ENCODE assay signal across 8 cellular contexts in the genomic region with DNA sequence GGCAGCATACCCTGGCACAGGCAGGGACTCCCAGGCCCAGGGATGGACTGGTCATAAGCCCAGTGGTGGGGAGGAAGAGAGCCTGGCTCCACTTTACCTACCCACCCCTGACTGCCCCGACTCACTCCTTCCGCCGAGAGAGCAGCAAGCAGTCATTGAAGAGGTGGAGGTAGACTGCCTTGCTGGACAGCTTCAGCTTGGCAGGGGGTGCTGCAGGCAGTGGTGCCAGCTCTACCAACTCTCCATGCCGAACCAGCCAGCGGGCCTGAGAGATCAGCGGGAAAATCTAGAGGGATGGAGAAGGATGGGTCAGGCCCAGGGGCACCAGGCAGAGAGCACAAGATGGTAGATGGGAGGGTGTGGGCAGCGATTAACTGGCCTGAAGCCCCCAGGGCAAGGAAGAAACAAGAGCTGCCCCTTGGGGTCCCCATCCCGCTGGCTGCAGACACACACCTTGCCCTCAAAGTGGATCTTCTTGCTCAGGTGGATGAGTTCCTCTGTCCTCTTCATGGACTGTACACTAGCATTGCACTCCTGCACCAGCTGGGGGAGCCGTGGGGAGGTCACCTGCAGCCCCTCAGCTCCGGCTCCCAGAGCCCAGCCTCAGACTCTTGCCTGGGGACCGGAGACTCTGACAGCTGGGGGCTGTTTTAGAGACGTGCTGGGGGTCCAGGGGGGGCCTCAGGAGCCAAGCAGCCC. TPM values are rescaled to one million over a fixed set of nuclear protein-coding genes. Genes with fewer than 3 reads are reported as not detected.
DNase-seq lines count a peak whose midpoint lies in the region; ATAC-seq and TF ChIP-seq lines count a peak whose summit lies in the region.

No MANE protein-coding gene starts in this region.

- no peaks in the 10 kb centered on the region for H3K36me3 ChIP-seq in breast epithelium
- H3K36me3 ChIP-seq in spleen: peaks cover 0 to 35% (median 6%) of the 10 kb centered on the region in 6 donors

- no peak overlapping the region for H3K27ac Mint-ChIP-seq in MCF 10A (ENCODE audit: low read depth, unreplicated experiment)

- H3K27me3 ChIP-seq in breast epithelium: no peaks in the 10 kb centered on the region
- H3K27me3 ChIP-seq in spleen (replicated peaks in 1 of 7): no peaks in the 10 kb centered on the region

- H3K36me3 Mint-ChIP-seq in MCF 10A (ENCODE audit: insufficient read depth, unreplicated experiment): peaks cover 10% of the 10 kb centered on the region

- H3K27me3 Mint-ChIP-seq in MCF 10A (ENCODE audit: insufficient read depth, unreplicated experiment): no peaks in the 10 kb centered on the region

- no peak overlapping the region for H3K4me3 Mint-ChIP-seq in MCF 10A (ENCODE audit: unreplicated experiment)

- H3K4me3 ChIP-seq in breast epithelium: no peak overlapping the region
- H3K4me3 ChIP-seq in spleen: no peak overlapping the region

- no peak for ATAC-seq in GM18520 (IDR thresholded peaks at IDR 0.05; ENCODE audit: unreplicated experiment)
- ATAC-seq in GM19351 (IDR thresholded peaks at IDR 0.05; ENCODE audit: unreplicated experiment): no peak
- ATAC-seq in HG03521 (IDR thresholded peaks at IDR 0.05; ENCODE audit: unreplicated experiment): no peak

- no peak for TF ChIP-seq POLR2A in breast epithelium (IDR thresholded peaks at IDR 0.05)
- no peak for TF ChIP-seq POLR2A in spleen (IDR thresholded peaks at IDR 0.05)

- H3K4me1 Mint-ChIP-seq in MCF 10A (ENCODE audit: insufficient read depth, unreplicated experiment): peaks cover 6% of the 10 kb centered on the region

- H3K27ac ChIP-seq in breast epithelium (peak overlapping the region in 1 of 2 donors; percentile 92), spleen (peak overlapping the region in 1 of 8 donors; percentile 96)

- WGBS in spleen, 5 donors: 78 to 92% (median 83%) methylated on average over 10 to 12 of the region's 12 CpGs

- POLR2A ChIA-PET in MCF 10A (lab: Yijun Ruan, JAX): interaction anchor here (0.5 to 1.0 kb wide), 2 partner anchors 31 to 174 kb away, joined by 3 to 4 read pairs; no protein-coding TSS in a partner anchor

- CTCF ChIA-PET in MCF 10A (lab: Yijun Ruan, JAX): interaction anchor here (0.6 to 1.1 kb wide), 3 partner anchors 12 to 170 kb away, joined by 3 to 4 read pairs (median 3); no protein-coding TSS in a partner anchor

- DNase-seq in MCF 10A (ENCODE audit: unreplicated experiment): peak; percentile 35
- DNase-seq in breast epithelium (ENCODE audit: low spot score in 2 of 2): no peak
- peak; percentile 52 for DNase-seq in RPMI8226
- peak; percentile 58 for DNase-seq in dermis blood vessel endothelial cell
- DNase-seq in spleen: peak; percentile 83

- H3K4me1 ChIP-seq in breast epithelium: peaks cover 0 to 4% of the 10 kb centered on the region in 2 donors
- peaks cover 6 to 29% (median 17%) of the 10 kb centered on the region in 6 donors for H3K4me1 ChIP-seq in spleen

- no TSS peak for BruUV-seq in MCF 10A (replicated peaks; lab: Mats Ljungman, UMichigan)

- intact Hi-C loops in MCF 10A (cut with micrococcal nuclease) (no loop called here), breast epithelium (cut with DNase I; ENCODE audit: low total_unique reads) (loop anchor here (5.0 to 10.0 kb wide), 2 partner anchors 670 to 1272 kb away; no protein-coding TSS in a partner anchor), spleen (cut with DNase I; ENCODE audit: low total_unique reads) (no loop called here)

- H3K9me3 ChIP-seq in breast epithelium (no peaks in the 10 kb centered on the region), spleen (no peaks in the 10 kb centered on the region)

- H3K9me3 Mint-ChIP-seq in MCF 10A (ENCODE audit: unreplicated experiment): no peaks in the 10 kb centered on the region

- TF ChIP-seq CTCF in MCF 10A (IDR thresholded peaks at IDR 0.05; ENCODE audit: unreplicated experiment) (no peak), breast epithelium (IDR thresholded peaks at IDR 0.05) (peak in 1 of 3 donors; percentile 22), spleen (IDR thresholded peaks at IDR 0.05 in 8 of 11, conservative IDR thresholded peaks at IDR 0.05 in 3 of 11) (peak in 4 of 11 experiments; percentile 10 to 34 (median 23))

RNA-seq across cellular contexts. Expression of gene ARHGEF19, which starts 7.7 kb away (rescaled TPM):
- 1.7 and 1.9 TPM in 2 replicates for total RNA-seq in MCF 10A (2022)
- total RNA-seq in breast epithelium: 10 to 100 TPM in 2 of 3 donors, 1 to 10 TPM in 1; 7.5 to 18.0 (median 12.9) TPM
- total RNA-seq in dermis blood vessel endothelial cell: 2.7 and 3.3 TPM in 2 replicates
- 10 to 100 TPM in 1 of 7 donors, 1 to 10 TPM in 6; 3.5 to 12.9 (median 8.0) TPM for total RNA-seq in spleen
- 1 to 10 TPM; 4.8 to 7.7 (median 6.4) TPM for polyA plus RNA-seq in spleen

RNA-seq across cellular contexts. Expression of gene CPLANE2, which starts 32.2 kb away (rescaled TPM):
- total RNA-seq in MCF 10A (2022) (8.3 and 13.2 TPM in 2 replicates), breast epithelium (1 to 10 TPM; 4.3 to 9.5 (median 8.2) TPM), dermis blood vessel endothelial cell (9.5 and 10.3 TPM in 2 replicates), spleen (1 to 10 TPM; 4.0 to 7.6 (median 5.3) TPM)
- 1 to 10 TPM; 2.1 to 6.1 (median 2.2) TPM for polyA plus RNA-seq in spleen

RNA-seq across cellular contexts. Expression of gene EPHA2, which starts 48.9 kb away (rescaled TPM):
- 206 and 248 TPM in 2 replicates for total RNA-seq in MCF 10A (2022)
- 10 to 100 TPM in 2 of 3 donors, 1 to 10 TPM in 1; 5.8 to 18.4 (median 16.7) TPM for total RNA-seq in breast epithelium
- 121 and 192 TPM in 2 replicates for total RNA-seq in dermis blood vessel endothelial cell
- 10 to 100 TPM; 10.6 to 35.7 (median 17.1) TPM for total RNA-seq in spleen
- 1 to 10 TPM; 2.0 to 7.4 (median 2.6) TPM for polyA plus RNA-seq in spleen

Comparison
In these comparisons a context has a peak if more than half of its experiments do, and no peak if none do; other contexts are left out.
1. DNase-seq: peak in MCF 10A (single experiment), RPMI8226 (single experiment), dermis blood vessel endothelial cell (single experiment) and spleen (single experiment); none in breast epithelium (0 of 2).